Comparison of ENCODE assay signal across 8 cellular contexts in genomic region chr2:129923265-129924141, GRCh38. TPM values are rescaled to one million over a fixed set of nuclear protein-coding genes. Genes with fewer than 3 reads are reported as not detected.
A peak's percentile ranks its signal among the peaks of the same experiment; 100 is the strongest.
DNase-seq lines count a peak whose midpoint lies in the region; ATAC-seq, FAIRE-seq and TF ChIP-seq lines count a peak whose summit lies in the region.

No MANE protein-coding gene starts in this region.

- H3K4me1 ChIP-seq in endothelial cell of umbilical vein (ENCODE audit: control insufficient read depth, extremely low read depth, insufficient read depth, low read length), result no peaks in the 10 kb centered on the region
- H3K4me1 ChIP-seq in mucosa of descending colon (ENCODE audit: low read depth), result peaks cover 4% of the 10 kb centered on the region

- DNase-seq in NCI-H146 (lab: John Stamatoyannopoulos, UW) (peak; percentile 25), NCI-H146 treated with DMSO at 0.1 percent for 48 hours (lab: John Stamatoyannopoulos, UW; ENCODE audit: unreplicated experiment) (no peak), M059J (ENCODE audit: low read depth) (peak; percentile 32), SK-MEL-5 (ENCODE audit: low read depth, low spot score) (peak; percentile 70), endothelial cell of umbilical vein (ENCODE audit: low read depth, low spot score) (peak; percentile 36), mucosa of descending colon (peak in 1 of 3 donors; percentile 29)

- H3K36me3 ChIP-seq in endothelial cell of umbilical vein (ENCODE audit: control insufficient read depth in 2 of 2, extremely low read depth in 1 of 2, insufficient read depth in 2 of 2, low read length in 2 of 2) (no peaks in the 10 kb centered on the region), mucosa of descending colon (ENCODE audit: low read depth) (no peaks in the 10 kb centered on the region)

- H3K27ac ChIP-seq in endothelial cell of umbilical vein (ENCODE audit: insufficient read depth, low read depth, low read length), result no peak overlapping the region

- no peaks in the 10 kb centered on the region for H3K79me2 ChIP-seq in endothelial cell of umbilical vein (ENCODE audit: control insufficient read depth, insufficient read depth, low read length)

- TF ChIP-seq POLR2A in endothelial cell of umbilical vein (IDR thresholded peaks at IDR 0.05; ENCODE audit: low read depth, low read length), result no peak

- no peak overlapping the region for H3K4me2 ChIP-seq in endothelial cell of umbilical vein (ENCODE audit: insufficient read depth, low read length)

- no peaks in the 10 kb centered on the region for H4K20me1 ChIP-seq in endothelial cell of umbilical vein (replicated peaks; ENCODE audit: control insufficient read depth, extremely low read depth, insufficient read depth, low read length)

- TF ChIP-seq CTCF in endothelial cell of umbilical vein (IDR thresholded peaks at IDR 0.05; ENCODE audit: extremely low read depth in 1 of 2, insufficient read depth in 1 of 2, low read depth in 1 of 2, low read length in 2 of 2), result peak; percentile 12 to 37
- TF ChIP-seq CTCF in mucosa of descending colon (IDR thresholded peaks at IDR 0.05), result no peak

- peak; percentile 84 for FAIRE-seq in endothelial cell of umbilical vein (lab: Jason Lieb, UNC)

- no peaks in the 10 kb centered on the region for H3K27me3 ChIP-seq in endothelial cell of umbilical vein (ENCODE audit: control insufficient read depth in 2 of 2, insufficient read depth in 2 of 2, low read length in 2 of 2)

- in situ Hi-C loops in SK-MEL-5 (cut with HindIII; ENCODE audit: low pct_unique_long_range_greater_than_20kb, low sequenced_read_pairs), result no loop called here

- CTCF ChIA-PET in endothelial cell of umbilical vein (lab: Charles Lee), result interaction anchor here (0.8 to 2.5 kb wide), 17 partner anchors 10 to 1860 kb away, joined by 3 to 39 read pairs (median 3); no protein-coding TSS in a partner anchor

- no peak overlapping the region for H2AFZ ChIP-seq in endothelial cell of umbilical vein (ENCODE audit: low read depth, low read length)

- no peak overlapping the region for H3K4me3 ChIP-seq in endothelial cell of umbilical vein (replicated peaks in 1 of 3; ENCODE audit: insufficient read depth in 1 of 3, low read depth in 1 of 3, low read length in 3 of 3)
- no peak overlapping the region for H3K4me3 ChIP-seq in mucosa of descending colon

- ATAC-seq in mucosa of descending colon (peak; percentile 65), GM21515 (IDR thresholded peaks at IDR 0.05; ENCODE audit: unreplicated experiment) (no peak), HG03469 (IDR thresholded peaks at IDR 0.05; ENCODE audit: unreplicated experiment) (no peak)

- dilution Hi-C loops in endothelial cell of umbilical vein (cut with MboI; ENCODE audit: extremely low pct_ligation_motif_present, low sequenced_read_pairs), result no loop called here

- POLR2A ChIA-PET in endothelial cell of umbilical vein (lab: Charles Lee), result no interaction called here

- intact Hi-C loops in endothelial cell of umbilical vein (cut with micrococcal nuclease), result loop anchor here (5.0 kb wide), 1 partner anchor 1166 kb away; no protein-coding TSS in a partner anchor
- intact Hi-C loops in mucosa of descending colon (cut with DNase I, micrococcal nuclease), result no loop called here

- H3K9ac ChIP-seq in endothelial cell of umbilical vein (replicated peaks; ENCODE audit: extremely low read depth, insufficient read depth, low read length), result no peak overlapping the region

- H3K9me3 ChIP-seq in endothelial cell of umbilical vein (replicated peaks; ENCODE audit: control insufficient read depth, insufficient read depth, low read length) (no peaks in the 10 kb centered on the region), mucosa of descending colon (peaks cover 11% of the 10 kb centered on the region)

- H3K9me1 ChIP-seq in endothelial cell of umbilical vein (replicated peaks; ENCODE audit: control insufficient read depth, extremely low read depth, insufficient read depth, low read length), result no peaks in the 10 kb centered on the region

- BruUV-seq in endothelial cell of umbilical vein (replicated peaks; lab: Mats Ljungman, UMichigan), result no TSS peak

TF ChIP-seq in endothelial cell of umbilical vein, 7 proteins besides CTCF, POLR2A, EP300 and RAD21:
- TF ChIP-seq MAX (IDR thresholded peaks at IDR 0.05; ENCODE audit: insufficient read depth, insufficient read length), result no peak
- no peak for TF ChIP-seq FOS (IDR thresholded peaks at IDR 0.05; ENCODE audit: borderline replicate concordance, insufficient read depth, low read length)
- no peak for TF ChIP-seq EZH2 (IDR thresholded peaks at IDR 0.05; ENCODE audit: borderline replicate concordance, low read depth, low read length, severe bottlenecking)
- TF ChIP-seq MYC (IDR thresholded peaks at IDR 0.05; ENCODE audit: low read depth, low read length), result no peak
- no peak for TF ChIP-seq POLR2AphosphoS5 (IDR thresholded peaks at IDR 0.05; ENCODE audit: insufficient read depth, low read depth, low read length)
- TF ChIP-seq JUN (IDR thresholded peaks at IDR 0.05; ENCODE audit: borderline replicate concordance, insufficient read depth, insufficient read length, low read depth), result no peak
- TF ChIP-seq GATA2 (IDR thresholded peaks at IDR 0.05; ENCODE audit: insufficient read depth, insufficient read length, low read depth, low read length), result no peak

RNA-seq across cellular contexts. Expression of gene RAB6C, which starts 56.0 kb away (rescaled TPM):
- 0.02 TPM in 1 of 2 replicates, not detected in the other for total RNA-seq in M059J (2014; rRNA removed; shearing (Covaris generic))
- total RNA-seq in SK-MEL-5 (2014; rRNA removed; shearing (Covaris generic)), result not detected in 2 replicates
- 0.03 TPM in 1 of 2 replicates, not detected in the other for polyA plus RNA-seq in SK-MEL-5 (2015; cell fraction: cytosol; rRNA removed)
- 0.51 TPM in 1 of 2 replicates, not detected in the other for polyA plus RNA-seq in SK-MEL-5 (2015; cell fraction: nucleus; rRNA removed)
- total RNA-seq in endothelial cell of umbilical vein (not detected in 2 replicates), mucosa of descending colon (under 1 TPM in 2 of 3 donors, not detected in 1; 0.17 to 0.35 TPM)
- polyA plus RNA-seq in endothelial cell of umbilical vein, result not detected in 2 replicates
- polyA plus RNA-seq in endothelial cell of umbilical vein (2011; cell fraction: cytosol; rRNA removed), result 0.04 TPM in 1 of 2 replicates, not detected in the other
- not detected in 2 replicates for polyA plus RNA-seq in endothelial cell of umbilical vein (2011; cell fraction: nucleus; rRNA removed)
- polyA plus RNA-seq in endothelial cell of umbilical vein (2012), result 0.07 TPM in 1 of 2 replicates, not detected in the other
- not detected in 2 replicates for polyA minus RNA-seq in endothelial cell of umbilical vein
- not detected for polyA minus RNA-seq in endothelial cell of umbilical vein (2011; cell fraction: cytosol; rRNA and poly(A)+ RNA removed)
- 0.14 TPM in 1 of 2 replicates, not detected in the other for polyA minus RNA-seq in endothelial cell of umbilical vein (2011; cell fraction: nucleus; rRNA and poly(A)+ RNA removed)
